In genomic region chr11:125346565-125347260, GRCh38 we compare ENCODE assay signal across 14 cellular contexts.
DNase-seq lines count a peak whose midpoint lies in the region; ATAC-seq and TF ChIP-seq lines count a peak whose summit lies in the region.
"Had no signal": no experiment of that assay in that cellular context is flagged by ENCODE, and none has a peak within 500 bp of the region (broad histone marks: within the 10 kb centered on the region; RNA-seq: fewer than 3 reads in every experiment).

No MANE protein-coding gene starts in this region.

- H3K27ac ChIP-seq in ascending aorta (peak overlapping the region; percentile 61 to 83), esophagus squamous epithelium (peak overlapping the region in 3 of 4 donors; percentile 23 to 36 (median 26)), neuronal stem cell (replicated peaks; ENCODE audit: low read length) (peak overlapping the region; percentile 82), thoracic aorta (peak overlapping the region; percentile 1 to 48)

- no peak overlapping the region for H2AFZ ChIP-seq in neuronal stem cell (ENCODE audit: low read length)

- no peak overlapping the region for H3K27ac Mint-ChIP-seq in stimulated activated effector memory CD8-positive, alpha-beta T cell treated with anti-CD3 and anti-CD28 coated beads, Interleukin-12 subunit alpha, Interleukin-12 subunit beta, amount 100 ng/mL, for 72 hours
- H3K27ac Mint-ChIP-seq: stimulated activated naive CD8-positive, alpha-beta T cell treated with anti-CD3 and anti-CD28 coated beads, Interleukin-15, Interleukin-2, amounts not matched to agents 100 ng/mL and 50 ng/mL, for 24 hours had no signal

- DNase-seq in ascending aorta (ENCODE audit: low spot score in 2 of 2) (no peak), esophagus squamous epithelium (lab: John Stamatoyannopoulos, UW) (no peak), neuronal stem cell (ENCODE audit: low spot score) (no peak), thoracic aorta (ENCODE audit: low spot score) (no peak), HT-29 (ENCODE audit: low spot score) (no peak), DMS 273 (lab: John Stamatoyannopoulos, UW; ENCODE audit: unreplicated experiment) (no peak), DMS79 treated with DMSO at 0.1 percent for 48 hours (lab: John Stamatoyannopoulos, UW) (no peak)
- no peak for DNase-seq in stimulated activated effector memory CD8-positive, alpha-beta T cell treated with anti-CD3 and anti-CD28 coated beads, Interleukin-12 subunit alpha, Interleukin-12 subunit beta, amount 100 ng/mL, for 72 hours (ENCODE audit: low spot score in 2 of 2)
- DNase-seq: activated CD4-positive, alpha-beta T cell treated with anti-CD3 and anti-CD28 coated beads, Interleukin-2, amount 50 U/mL, for 4 hours; activated T-cell treated with anti-CD3 and anti-CD28 coated beads for 4 hours; EL; NCI-H1092 treated with DMSO at 0.1 percent for 48 hours had no signal

- H3K4me3 Mint-ChIP-seq in stimulated activated effector memory CD8-positive, alpha-beta T cell treated with anti-CD3 and anti-CD28 coated beads, Interleukin-12 subunit alpha, Interleukin-12 subunit beta, amount 100 ng/mL, for 72 hours: no peak overlapping the region
- H3K4me3 Mint-ChIP-seq: central memory CD8-positive, alpha-beta T cell; stimulated activated naive CD8-positive, alpha-beta T cell treated with anti-CD3 and anti-CD28 coated beads, Interleukin-15, Interleukin-2, amounts not matched to agents 100 ng/mL and 50 ng/mL, for 24 hours had no signal

- H2AK5ac ChIP-seq in neuronal stem cell (ENCODE audit: low read depth, low read length): peak overlapping the region; percentile 22

- H4K91ac ChIP-seq in neuronal stem cell (ENCODE audit: low read depth, low read length, poor library complexity): peak overlapping the region; percentile 90

- H4K8ac ChIP-seq in neuronal stem cell (ENCODE audit: low read depth, low read length): no peak overlapping the region

- no peaks in the 10 kb centered on the region for H3K27me3 ChIP-seq in ascending aorta
- H3K27me3 ChIP-seq in esophagus squamous epithelium: peaks cover 0 to 13% (median 0%) of the 10 kb centered on the region in 4 donors
- no peaks in the 10 kb centered on the region for H3K27me3 ChIP-seq in neuronal stem cell (ENCODE audit: control insufficient read depth in 3 of 3, insufficient read depth in 3 of 3, low read depth in 1 of 3, low read length in 3 of 3)
- H3K27me3 ChIP-seq in thoracic aorta (replicated peaks; ENCODE audit: insufficient read depth): no peaks in the 10 kb centered on the region

- no peak overlapping the region for H2BK5ac ChIP-seq in neuronal stem cell (ENCODE audit: low read length)

- no peak overlapping the region for H3K14ac ChIP-seq in neuronal stem cell (ENCODE audit: low read length)

- H3K9ac ChIP-seq in neuronal stem cell (ENCODE audit: low read depth, low read length, poor library complexity): peak overlapping the region; percentile 38

- no peak overlapping the region for H2BK15ac ChIP-seq in neuronal stem cell (ENCODE audit: low read length)

- no peaks in the 10 kb centered on the region for H3K36me3 Mint-ChIP-seq in stimulated activated effector memory CD8-positive, alpha-beta T cell treated with anti-CD3 and anti-CD28 coated beads, Interleukin-12 subunit alpha, Interleukin-12 subunit beta, amount 100 ng/mL, for 72 hours

- peak overlapping the region; percentile 12 for H3K4me2 ChIP-seq in neuronal stem cell (ENCODE audit: insufficient read depth, low read length, poor library complexity, severe bottlenecking)

- no peaks in the 10 kb centered on the region for H3K79me1 ChIP-seq in neuronal stem cell (ENCODE audit: low read depth, low read length)

- H2BK120ac ChIP-seq in neuronal stem cell (ENCODE audit: low read depth, low read length): peak overlapping the region; percentile 21

- H3K9me3 ChIP-seq in ascending aorta (no peaks in the 10 kb centered on the region), esophagus squamous epithelium (no peaks in the 10 kb centered on the region), neuronal stem cell (replicated peaks in 1 of 2; ENCODE audit: control insufficient read depth in 2 of 2, insufficient read depth in 1 of 2, low read depth in 1 of 2, low read length in 2 of 2) (no peaks in the 10 kb centered on the region), thoracic aorta (no peaks in the 10 kb centered on the region)

- no peak for ATAC-seq in thoracic aorta (ENCODE audit: insufficient number of reproducible peaks, low FRiP score, low read depth)
- no peak for ATAC-seq in stimulated activated effector memory CD8-positive, alpha-beta T cell treated with anti-CD3 and anti-CD28 coated beads, Interleukin-12 subunit alpha, Interleukin-12 subunit beta, amount 100 ng/mL, for 72 hours

- no peak for TF ChIP-seq POLR2A in esophagus squamous epithelium (IDR thresholded peaks at IDR 0.05)

- WGBS in esophagus squamous epithelium, 2 donors: 76 to 84% methylated on average over 9 of the region's 9 CpGs
- no CpG with 5 or more reads among the region's 9 CpGs for WGBS in neuronal stem cell (ENCODE audit: extremely low coverage in 2 of 2, insufficient read length in 2 of 2, insufficient replicate concordance in 1 of 2), 2 donors

- no peak overlapping the region for H3K4ac ChIP-seq in neuronal stem cell (ENCODE audit: low read length)

- intact Hi-C loops in ascending aorta (cut with DNase I): loop anchor here (1.0 to 5.0 kb wide), 4 partner anchors 69 to 394 kb away; partner anchors contain the start of genes CCDC15, PKNOX2 and TMEM218
- intact Hi-C loops in esophagus squamous epithelium (cut with DNase I): loop anchor here (5.0 kb wide), 1 partner anchor 184 kb away; the partner anchor contains the start of gene PKNOX2

- no peaks in the 10 kb centered on the region for H3K36me3 ChIP-seq in ascending aorta
- no peaks in the 10 kb centered on the region for H3K36me3 ChIP-seq in esophagus squamous epithelium
- peaks cover 0 to 13% of the 10 kb centered on the region in 2 donors for H3K36me3 ChIP-seq in neuronal stem cell (replicated peaks in 1 of 2; ENCODE audit: control insufficient read depth in 2 of 2, insufficient read depth in 2 of 2, low read length in 2 of 2)
- no peaks in the 10 kb centered on the region for H3K36me3 ChIP-seq in thoracic aorta

- peaks cover 0 to 11% of the 10 kb centered on the region in 2 donors for H3K4me1 ChIP-seq in ascending aorta
- H3K4me1 ChIP-seq in esophagus squamous epithelium: peaks cover 0 to 21% (median 5%) of the 10 kb centered on the region in 3 donors
- H3K4me1 ChIP-seq in neuronal stem cell (ENCODE audit: control insufficient read depth in 2 of 2, insufficient read depth in 1 of 2, low read depth in 1 of 2, low read length in 2 of 2): peaks cover 73% of the 10 kb centered on the region in 2 donors
- H3K4me1 ChIP-seq in thoracic aorta (ENCODE audit: control insufficient read depth in 1 of 2, low read depth in 2 of 2): peaks cover 4 to 25% of the 10 kb centered on the region in 2 donors

- TF ChIP-seq CTCF in ascending aorta (IDR thresholded peaks at IDR 0.05) (no peak), esophagus squamous epithelium (IDR thresholded peaks at IDR 0.05) (no peak), thoracic aorta (IDR thresholded peaks at IDR 0.05) (no peak)

- H3K18ac ChIP-seq in neuronal stem cell (ENCODE audit: low read length): peak overlapping the region; percentile 36

- H3K23ac ChIP-seq in neuronal stem cell (ENCODE audit: low read depth, low read length, poor library complexity): no peak overlapping the region

- no peaks in the 10 kb centered on the region for H3K9me3 Mint-ChIP-seq in stimulated activated effector memory CD8-positive, alpha-beta T cell treated with anti-CD3 and anti-CD28 coated beads, Interleukin-12 subunit alpha, Interleukin-12 subunit beta, amount 100 ng/mL, for 72 hours
- H3K9me3 Mint-ChIP-seq: central memory CD8-positive, alpha-beta T cell; stimulated activated naive CD8-positive, alpha-beta T cell treated with anti-CD3 and anti-CD28 coated beads, Interleukin-15, Interleukin-2, amounts not matched to agents 100 ng/mL and 50 ng/mL, for 24 hours had no signal

- H3K4me1 Mint-ChIP-seq in stimulated activated effector memory CD8-positive, alpha-beta T cell treated with anti-CD3 and anti-CD28 coated beads, Interleukin-12 subunit alpha, Interleukin-12 subunit beta, amount 100 ng/mL, for 72 hours: peaks cover under 1% of the 10 kb centered on the region

- H3K4me3 ChIP-seq in ascending aorta: no peak overlapping the region
- H3K4me3 ChIP-seq in esophagus squamous epithelium: no peak overlapping the region
- H3K4me3 ChIP-seq in neuronal stem cell (ENCODE audit: low read length in 2 of 2): no peak overlapping the region
- H3K4me3 ChIP-seq in thoracic aorta: no peak overlapping the region

- peak overlapping the region; percentile 99 for H2BK12ac ChIP-seq in neuronal stem cell (ENCODE audit: low read length)

Comparison
In these comparisons a context has a peak if more than half of its experiments do, and no peak if none do; other contexts are left out.
1. H3K27ac ChIP-seq: peak in every context shown above with its lines; median percentile 82 in neuronal stem cell; 72 in ascending aorta; 26 in esophagus squamous epithelium; 24 in thoracic aorta.